In the genomic region with DNA sequence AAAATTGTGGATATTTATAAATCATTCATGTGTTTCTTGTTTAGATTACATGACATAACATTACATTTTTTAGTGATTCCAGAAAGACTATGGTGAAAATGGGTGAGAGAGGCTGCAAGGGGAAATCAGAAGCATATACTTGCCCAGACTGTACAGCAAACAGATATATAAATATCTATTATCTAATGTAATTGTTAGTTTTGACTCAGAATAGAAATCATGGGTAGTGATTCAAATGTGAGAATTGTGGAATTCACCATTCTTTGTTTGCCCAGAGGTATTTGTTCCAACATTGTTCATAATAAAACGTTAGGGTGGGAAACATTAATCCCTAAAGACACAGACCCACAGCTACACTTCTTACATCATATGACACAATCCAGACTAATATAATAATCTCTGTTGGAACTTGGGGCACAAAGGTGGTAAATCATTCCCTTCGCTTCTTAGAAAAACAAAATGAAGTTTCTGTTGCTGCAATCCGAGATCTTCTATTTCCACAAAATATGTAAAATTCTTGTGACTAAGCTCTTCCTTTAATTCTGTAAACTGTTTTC, we compare ENCODE assay signal across 29 cellular contexts.
DNase-seq lines count a peak whose midpoint lies in the region; ATAC-seq and TF ChIP-seq lines count a peak whose summit lies in the region.
"Had no signal": no experiment of that assay in that cellular context is flagged by ENCODE, and none has a peak within 500 bp of the region (broad histone marks: within the 10 kb centered on the region; RNA-seq: fewer than 3 reads in every experiment).

No MANE protein-coding gene starts in this region.

- no peak overlapping the region for H3K4me3 ChIP-seq in HUES6 (ENCODE audit: low read depth, low read length)
- H3K4me3 ChIP-seq in fibroblast of the aortic adventitia (ENCODE audit: low read depth, low read length) = no peak overlapping the region
- H3K4me3 ChIP-seq: heart left ventricle, left ventricle myocardium inferior, prostate gland, right lobe of liver, stomach, thyroid gland, vagina had no signal

- peak overlapping the region; percentile 42 for H3K27ac ChIP-seq in HUES6 (ENCODE audit: low read depth, low read length)
- H3K27ac ChIP-seq: foreskin keratinocyte, heart left ventricle, KMS-11, left ventricle myocardium inferior, prostate gland, right lobe of liver, stomach, thyroid gland, vagina, VCaP had no signal

- no peaks in the 10 kb centered on the region for H3K27me3 ChIP-seq in HUES6 (ENCODE audit: control insufficient read depth, insufficient read depth, low read length)
- H3K27me3 ChIP-seq: foreskin keratinocyte, heart left ventricle, right lobe of liver, stomach, thyroid gland, vagina had no signal

- ATAC-seq in GM18867 (IDR thresholded peaks at IDR 0.05; ENCODE audit: unreplicated experiment) = no peak
- ATAC-seq in GM21619 (IDR thresholded peaks at IDR 0.05; ENCODE audit: unreplicated experiment) = no peak
- ATAC-seq in HG03196 (IDR thresholded peaks at IDR 0.05; ENCODE audit: unreplicated experiment) = no peak
- ATAC-seq: activated CD4-positive, alpha-beta T cell treated with anti-CD3 and anti-CD28 coated beads for 36 hours; activated CD8-positive, alpha-beta T cell treated with anti-CD3 and anti-CD28 coated beads for 36 hours; foreskin keratinocyte; heart left ventricle; Panc1; right lobe of liver had no signal

- no peaks in the 10 kb centered on the region for H3K36me3 ChIP-seq in HUES6 (ENCODE audit: control insufficient read depth, insufficient read depth, low read length)
- H3K36me3 ChIP-seq: heart left ventricle, left ventricle myocardium inferior, prostate gland, right lobe of liver, stomach, thyroid gland, vagina had no signal

- H3K9me3 ChIP-seq in HUES6 (ENCODE audit: control insufficient read depth, insufficient read depth, low read depth, low read length) = no peaks in the 10 kb centered on the region
- H3K9me3 ChIP-seq: heart left ventricle, left ventricle myocardium inferior, prostate gland, right lobe of liver, thyroid gland, vagina had no signal

- TF ChIP-seq CTCF in fibroblast of the aortic adventitia (IDR thresholded peaks at IDR 0.05; ENCODE audit: insufficient read depth, low read length) = no peak

- H3K4me1 ChIP-seq in HUES6 (ENCODE audit: control insufficient read depth, insufficient read depth, low read length) = peaks cover 17% of the 10 kb centered on the region
- H3K4me1 ChIP-seq: foreskin keratinocyte, heart left ventricle, left ventricle myocardium inferior, prostate gland, right lobe of liver, stomach, thyroid gland, vagina had no signal

- no peak overlapping the region for H3K9ac ChIP-seq in HUES6 (ENCODE audit: low read length)
- H3K9ac ChIP-seq: KMS-11 had no signal

- peak; percentile 40 for DNase-seq in astrocyte of the hippocampus (ENCODE audit: low read depth, low spot score)
- peak; percentile 33 for DNase-seq in fibroblast of the aortic adventitia (ENCODE audit: low read depth)
- peak; percentile 7 for DNase-seq in smooth muscle cell of the brain vasculature (ENCODE audit: low read depth, low spot score)
- DNase-seq: activated CD4-positive, alpha-beta T cell treated with anti-CD3 and anti-CD28 coated beads for 36 hours; activated CD8-positive, alpha-beta memory T cell treated with anti-CD3 and anti-CD28 coated beads, Interleukin-2, amount 50 U/mL, for 48 hours; activated CD8-positive, alpha-beta T cell treated with anti-CD3 and anti-CD28 coated beads for 36 hours; activated naive CD4-positive, alpha-beta T cell treated with anti-CD3 and anti-CD28 coated beads for 36 hours; amygdala; cortex of kidney; effector memory CD4-positive, alpha-beta T cell; foreskin keratinocyte; left ventricle myocardium inferior; NCI-H1417 treated with DMSO at 0.1 percent for 48 hours; NCI-H748 treated with DMSO at 0.1 percent for 48 hours; right lobe of liver; stimulated activated CD4-positive, alpha-beta T cell treated with anti-CD3 and anti-CD28 coated beads, Interleukin-4, amount 100 ng/mL, for 1 hour; stomach; SW 1271; thyroid gland had no signal
